8 cellular contexts compared by ENCODE assay signal in genomic region chr9:127919253-127919815, GRCh38. TPM values are rescaled to one million over a fixed set of nuclear protein-coding genes. Genes with fewer than 3 reads are reported as not detected.
A peak's percentile ranks its signal among the peaks of the same experiment; 100 is the strongest.
DNase-seq lines count a peak whose midpoint lies in the region; ATAC-seq, FAIRE-seq and TF ChIP-seq lines count a peak whose summit lies in the region.

No MANE protein-coding gene starts in this region.

- no peak overlapping the region for H3K4me3 ChIP-seq in K562
- no peak overlapping the region for H3K4me3 ChIP-seq in upper lobe of right lung

- peak; percentile 26; the same call in 2 of the 3 replicates for ATAC-seq in K562
- ATAC-seq in left lobe of liver: peak; percentile 13
- peak; percentile 74 for ATAC-seq in upper lobe of right lung
- no peak for ATAC-seq in HG03045 (IDR thresholded peaks at IDR 0.05; ENCODE audit: unreplicated experiment)

- H3K27ac ChIP-seq in K562 (ENCODE audit: extremely low read depth, low read depth, low read length) (peak overlapping the region; percentile 57; the same call in 2 of the 3 replicates), upper lobe of right lung (peak overlapping the region; percentile 47)

- POLR2A ChIA-PET in K562 (lab: Yijun Ruan, JAX): interaction anchor here (0.6 to 1.4 kb wide), 4 partner anchors 9 to 139 kb away, joined by 3 to 5 read pairs (median 4); partner anchors contain the start of gene PIP5KL1

- H3K4me3 Mint-ChIP-seq in IgD-negative memory B cell: peak overlapping the region in 1 of 4 donors; percentile 77

- peaks cover 20 to 31% (median 24%) of the 10 kb centered on the region in 3 donors for H3K4me1 Mint-ChIP-seq in IgD-negative memory B cell

- peak overlapping the region; percentile 24 to 65; a peak in 1 of 4 replicates for H3K9ac ChIP-seq in K562 (ENCODE audit: insufficient read depth in 1 of 2, low read depth in 2 of 2, low read length in 2 of 2)

- no peak for TF ChIP-seq CTCF in K562 (IDR thresholded peaks at IDR 0.05 in 2 of 3, conservative IDR thresholded peaks at IDR 0.05 in 1 of 3; ENCODE audit: insufficient read depth in 2 of 3, low read depth in 1 of 3, low read length in 3 of 3)
- TF ChIP-seq CTCF in upper lobe of right lung (IDR thresholded peaks at IDR 0.05): no peak

- no peak for TF ChIP-seq RAD21 in K562 (CRISPR knock-in tag; conservative IDR thresholded peaks at IDR 0.05 in 1 of 2, IDR thresholded peaks at IDR 0.05 in 1 of 2)

- H4K20me1 ChIP-seq in K562 (replicated peaks; ENCODE audit: control insufficient read depth, insufficient read depth, low read length): no peaks in the 10 kb centered on the region

- FAIRE-seq in K562 (lab: Jason Lieb, UNC): peak; percentile 96

- no TSS peak for BruUV-seq in K562 (replicated peaks; lab: Mats Ljungman, UMichigan)

- no peak for TF ChIP-seq POLR2A in K562 (conservative IDR thresholded peaks at IDR 0.05)

- H3K27me3 Mint-ChIP-seq in IgD-negative memory B cell: no peaks in the 10 kb centered on the region

- CTCF ChIA-PET in K562 (lab: Yijun Ruan, JAX; ENCODE audit: low intra/inter-chr PET ratio): interaction anchor here (4.3 kb wide), 1 partner anchor 184 kb away, joined by 34 read pairs; the partner anchor contains the start of gene TOR2A

- TF ChIP-seq EP300 in K562 (IDR thresholded peaks at IDR 0.05; ENCODE audit: low read length): no peak

- peak overlapping the region; percentile 92 for H2AFZ ChIP-seq in K562 (ENCODE audit: low read depth, low read length)

- no peaks in the 10 kb centered on the region for H3K9me1 ChIP-seq in K562 (ENCODE audit: control insufficient read depth, insufficient read depth, low read length)

- H3K4me2 ChIP-seq in K562 (ENCODE audit: insufficient read depth, low read length): peak overlapping the region; percentile 47; the same call in 1 of the 2 replicates

- H3K36me3 ChIP-seq in K562 (ENCODE audit: control insufficient read depth, insufficient read depth, low read length) (peaks cover 8% of the 10 kb centered on the region; the same call in 1 of the 3 replicates), upper lobe of right lung (no peaks in the 10 kb centered on the region)

- WGBS in K562 (ENCODE audit: insufficient coverage, low coverage, missing lambda C conversion rate): 12% methylated on average over 8 of the region's 8 CpGs

- H3K27me3 ChIP-seq in K562 (ENCODE audit: control insufficient read depth in 2 of 2, insufficient read depth in 2 of 2, low read length in 2 of 2) (no peaks in the 10 kb centered on the region), upper lobe of right lung (no peaks in the 10 kb centered on the region)

- H3K9me3 ChIP-seq in K562 (replicated peaks; ENCODE audit: control insufficient read depth, insufficient read depth, low read depth, low read length) (no peaks in the 10 kb centered on the region), upper lobe of right lung (no peaks in the 10 kb centered on the region)

- DNase-seq in AG08395 (ENCODE audit: low spot score): peak; percentile 94
- peak; percentile 51 to 84 (median 62) for DNase-seq in K562 (ENCODE audit: extremely low read depth in 1 of 4, low spot score in 3 of 4)
- peak; percentile 69 for DNase-seq in left lobe of liver (ENCODE audit: low spot score)
- peak; percentile 92 for DNase-seq in upper lobe of right lung
- no peak for DNase-seq in SHP77 (lab: John Stamatoyannopoulos, UW)
- no peak for DNase-seq in DMS114 treated with DMSO at 0.1 percent for 48 hours (lab: John Stamatoyannopoulos, UW; ENCODE audit: unreplicated experiment)

- peaks cover 0 to 2% (median 0%) of the 10 kb centered on the region in 3 donors for H3K9me3 Mint-ChIP-seq in IgD-negative memory B cell

- H3K27ac Mint-ChIP-seq in IgD-negative memory B cell: peak overlapping the region; percentile 96 to 99 (median 97)

- H3K36me3 Mint-ChIP-seq in IgD-negative memory B cell: peaks cover 2% of the 10 kb centered on the region

- H3K4me1 ChIP-seq in K562 (replicated peaks in 1 of 2; ENCODE audit: control insufficient read depth in 2 of 2, insufficient read depth in 2 of 2, low read length in 2 of 2) (peaks cover 38 to 56% of the 10 kb centered on the region in 2 experiments), upper lobe of right lung (peaks cover 57% of the 10 kb centered on the region)

- H3K79me2 ChIP-seq in K562 (ENCODE audit: control insufficient read depth, insufficient read depth, low read length): peaks cover 17% of the 10 kb centered on the region

- in situ Hi-C loops in K562 (cut with MboI): loop anchor here (5.0 to 25.0 kb wide), 3 partner anchors 182 to 982 kb away; partner anchors contain the start of gene TOR2A

- intact Hi-C loops in K562 (cut with micrococcal nuclease) (loop anchor here (5.0 to 10.0 kb wide), 2 partner anchors 52 to 415 kb away; no protein-coding TSS in a partner anchor), upper lobe of right lung (cut with DNase I) (no loop called here)

RNA-seq across cellular contexts. Expression of gene ST6GALNAC4, which starts 2.5 kb away (rescaled TPM):
- polyA plus RNA-seq in IgD-negative memory B cell (32.5 TPM), K562 (2011; rRNA removed) (14.0 and 19.4 TPM in 2 replicates), K562 (2014; fragmentation: Illumina TruSeq; extraction: Trizol) (15.4 and 34.0 TPM in 2 replicates), K562 (2014; fragmentation: Nextera tagmentation; extraction: Ambion mirVana) (1 to 10 TPM; 2.6 to 3.4 TPM), K562 (2014; rRNA removed) (26.0 and 42.6 TPM in 2 replicates)
- total RNA-seq in K562 (2011; cell fraction: chromatin; rRNA removed; ENCODE audit: low replicate concordance): 24.9 and 89.8 TPM in 2 replicates
- 90.4 and 100 TPM in 2 replicates for total RNA-seq in K562 (2011; cell fraction: nucleolus; rRNA removed)
- total RNA-seq in K562 (2011; cell fraction: nucleoplasm; rRNA removed): 52.6 and 55.0 TPM in 2 replicates
- total RNA-seq in K562 (2014; rRNA removed) (25.5 and 47.2 TPM in 2 replicates), K562 (2014; rRNA removed; fragmentation: Illumina TruSeq; extraction: Trizol) (2.8 and 6.6 TPM in 2 replicates), K562 (2015; rRNA removed; fragmentation: Illumina TruSeq; extraction: Trizol) (17.2 and 19.0 TPM in 2 replicates), K562 (2021) (43.1 and 47.1 TPM in 2 replicates), left lobe of liver (5.9 TPM), upper lobe of right lung (58.8 TPM)
- 30.0 and 73.0 TPM in 2 replicates for polyA plus RNA-seq in K562 (2011; cell fraction: cytosol; rRNA removed)
- 34.4 and 63.8 TPM in 2 replicates for polyA plus RNA-seq in K562 (2011; cell fraction: nucleus; rRNA removed)
- polyA plus RNA-seq in K562 (2012): 26.5 and 52.2 TPM in 2 replicates
- polyA minus RNA-seq in K562 (2011; rRNA and poly(A)+ RNA removed): 7.5 and 10.6 TPM in 2 replicates
- 30.9 and 50.2 TPM in 2 replicates for polyA minus RNA-seq in K562 (2011; cell fraction: cytosol; rRNA and poly(A)+ RNA removed)
- 24.7 and 25.8 TPM in 2 replicates for polyA minus RNA-seq in K562 (2011; cell fraction: nucleus; rRNA and poly(A)+ RNA removed)

RNA-seq across cellular contexts. Expression of gene PIP5KL1, which starts 11.2 kb away (rescaled TPM):
- 1.1 TPM for polyA plus RNA-seq in IgD-negative memory B cell
- total RNA-seq in K562 (2011; cell fraction: chromatin; rRNA removed; ENCODE audit: low replicate concordance): 4.2 and 9.4 TPM in 2 replicates
- total RNA-seq in K562 (2011; cell fraction: nucleolus; rRNA removed): 7.7 and 10.1 TPM in 2 replicates
- total RNA-seq in K562 (2011; cell fraction: nucleoplasm; rRNA removed): 4.3 and 4.5 TPM in 2 replicates
- 2.5 and 3.1 TPM in 2 replicates for total RNA-seq in K562 (2014; rRNA removed)
- total RNA-seq in K562 (2014; rRNA removed; fragmentation: Illumina TruSeq; extraction: Trizol): 0.80 and 1.2 TPM in 2 replicates
- total RNA-seq in K562 (2015; rRNA removed; fragmentation: Illumina TruSeq; extraction: Trizol): 0.58 and 1.3 TPM in 2 replicates
- 3.0 and 3.7 TPM in 2 replicates for total RNA-seq in K562 (2021)
- 1.2 and 1.6 TPM in 2 replicates for polyA plus RNA-seq in K562 (2011; rRNA removed)
- 1.8 and 2.2 TPM in 2 replicates for polyA plus RNA-seq in K562 (2011; cell fraction: cytosol; rRNA removed)
- 12.7 and 14.3 TPM in 2 replicates for polyA plus RNA-seq in K562 (2011; cell fraction: nucleus; rRNA removed)
- polyA plus RNA-seq in K562 (2012): 1.7 and 5.0 TPM in 2 replicates
- polyA plus RNA-seq in K562 (2014; fragmentation: Illumina TruSeq; extraction: Trizol): 0.82 and 1.2 TPM in 2 replicates
- polyA plus RNA-seq in K562 (2014; fragmentation: Nextera tagmentation; extraction: Ambion mirVana): under 1 TPM; 0.18 to 0.41 TPM
- 4.3 and 4.8 TPM in 2 replicates for polyA plus RNA-seq in K562 (2014; rRNA removed)
- polyA minus RNA-seq in K562 (2011; rRNA and poly(A)+ RNA removed): 0.75 TPM in 1 of 2 replicates, not detected in the other
- 3.0 TPM in 1 of 2 replicates, not detected in the other for polyA minus RNA-seq in K562 (2011; cell fraction: cytosol; rRNA and poly(A)+ RNA removed)
- 2.6 TPM in 2 replicates for polyA minus RNA-seq in K562 (2011; cell fraction: nucleus; rRNA and poly(A)+ RNA removed)
- 0.40 TPM for total RNA-seq in left lobe of liver
- 3.5 TPM for total RNA-seq in upper lobe of right lung

RNA-seq across cellular contexts. Expression of gene DPM2, which starts 18.3 kb away (rescaled TPM):
- polyA plus RNA-seq in IgD-negative memory B cell (44.9 TPM), K562 (2011; rRNA removed) (93.8 and 101 TPM in 2 replicates), K562 (2014; fragmentation: Illumina TruSeq; extraction: Trizol) (126 and 142 TPM in 2 replicates), K562 (2014; fragmentation: Nextera tagmentation; extraction: Ambion mirVana) (10 to 100 TPM; 43.5 to 69.3 TPM), K562 (2014; rRNA removed) (104 and 107 TPM in 2 replicates)
- 99.6 and 215 TPM in 2 replicates for total RNA-seq in K562 (2011; cell fraction: chromatin; rRNA removed; ENCODE audit: low replicate concordance)
- total RNA-seq in K562 (2011; cell fraction: nucleolus; rRNA removed): 168 and 199 TPM in 2 replicates
- total RNA-seq in K562 (2011; cell fraction: nucleoplasm; rRNA removed): 195 and 215 TPM in 2 replicates
- total RNA-seq in K562 (2014; rRNA removed) (56.6 and 88.7 TPM in 2 replicates), K562 (2014; rRNA removed; fragmentation: Illumina TruSeq; extraction: Trizol) (48.1 and 53.8 TPM in 2 replicates), K562 (2015; rRNA removed; fragmentation: Illumina TruSeq; extraction: Trizol) (71.1 and 73.4 TPM in 2 replicates), K562 (2021) (95.3 and 102 TPM in 2 replicates), left lobe of liver (12.4 TPM), upper lobe of right lung (37.1 TPM)
- polyA plus RNA-seq in K562 (2011; cell fraction: cytosol; rRNA removed): 131 and 200 TPM in 2 replicates
- polyA plus RNA-seq in K562 (2011; cell fraction: nucleus; rRNA removed): 142 and 205 TPM in 2 replicates
- polyA plus RNA-seq in K562 (2012): 83.9 and 86.2 TPM in 2 replicates
- 54.4 and 75.4 TPM in 2 replicates for polyA minus RNA-seq in K562 (2011; rRNA and poly(A)+ RNA removed)
- 56.3 and 59.9 TPM in 2 replicates for polyA minus RNA-seq in K562 (2011; cell fraction: cytosol; rRNA and poly(A)+ RNA removed)
- 64.1 and 85.1 TPM in 2 replicates for polyA minus RNA-seq in K562 (2011; cell fraction: nucleus; rRNA and poly(A)+ RNA removed)

RNA-seq across cellular contexts. Expression of gene ST6GALNAC6, which starts 19.9 kb away (rescaled TPM):
- polyA plus RNA-seq in IgD-negative memory B cell (38.9 TPM), K562 (2011; rRNA removed) (23.0 and 23.7 TPM in 2 replicates), K562 (2014; fragmentation: Illumina TruSeq; extraction: Trizol) (14.5 and 15.6 TPM in 2 replicates), K562 (2014; fragmentation: Nextera tagmentation; extraction: Ambion mirVana) (under 1 TPM; 0.13 to 0.20 TPM), K562 (2014; rRNA removed) (16.4 and 19.0 TPM in 2 replicates)
- total RNA-seq in K562 (2011; cell fraction: chromatin; rRNA removed; ENCODE audit: low replicate concordance): 18.9 and 41.8 TPM in 2 replicates
- total RNA-seq in K562 (2011; cell fraction: nucleolus; rRNA removed): 25.3 and 31.9 TPM in 2 replicates
- 19.5 and 22.4 TPM in 2 replicates for total RNA-seq in K562 (2011; cell fraction: nucleoplasm; rRNA removed)
- total RNA-seq in K562 (2014; rRNA removed) (13.0 and 16.0 TPM in 2 replicates), K562 (2014; rRNA removed; fragmentation: Illumina TruSeq; extraction: Trizol) (6.4 and 8.2 TPM in 2 replicates), K562 (2015; rRNA removed; fragmentation: Illumina TruSeq; extraction: Trizol) (16.8 and 17.0 TPM in 2 replicates), K562 (2021) (17.3 and 18.7 TPM in 2 replicates), left lobe of liver (35.2 TPM), upper lobe of right lung (94.7 TPM)
- polyA plus RNA-seq in K562 (2011; cell fraction: cytosol; rRNA removed): 30.5 and 46.9 TPM in 2 replicates
- 51.3 and 78.0 TPM in 2 replicates for polyA plus RNA-seq in K562 (2011; cell fraction: nucleus; rRNA removed)
- 13.2 and 13.7 TPM in 2 replicates for polyA plus RNA-seq in K562 (2012)
- 5.5 and 6.3 TPM in 2 replicates for polyA minus RNA-seq in K562 (2011; rRNA and poly(A)+ RNA removed)
- 3.5 and 5.2 TPM in 2 replicates for polyA minus RNA-seq in K562 (2011; cell fraction: cytosol; rRNA and poly(A)+ RNA removed)
- 10.4 and 11.2 TPM in 2 replicates for polyA minus RNA-seq in K562 (2011; cell fraction: nucleus; rRNA and poly(A)+ RNA removed)

RNA-seq across cellular contexts. Expression of gene AK1, which starts 41.9 kb away (rescaled TPM):
- 0.10 TPM for polyA plus RNA-seq in IgD-negative memory B cell
- total RNA-seq in K562 (2011; cell fraction: chromatin; rRNA removed; ENCODE audit: low replicate concordance): 1.9 and 7.3 TPM in 2 replicates
- total RNA-seq in K562 (2011; cell fraction: nucleolus; rRNA removed): 7.1 and 11.2 TPM in 2 replicates
- total RNA-seq in K562 (2011; cell fraction: nucleoplasm; rRNA removed): 3.7 and 5.5 TPM in 2 replicates
- 33.2 and 56.5 TPM in 2 replicates for total RNA-seq in K562 (2014; rRNA removed)
- 15.1 and 22.6 TPM in 2 replicates for total RNA-seq in K562 (2014; rRNA removed; fragmentation: Illumina TruSeq; extraction: Trizol)
- total RNA-seq in K562 (2015; rRNA removed; fragmentation: Illumina TruSeq; extraction: Trizol): 38.7 and 39.0 TPM in 2 replicates
- total RNA-seq in K562 (2021): 67.6 and 71.8 TPM in 2 replicates
- 37.2 and 44.6 TPM in 2 replicates for polyA plus RNA-seq in K562 (2011; rRNA removed)
- polyA plus RNA-seq in K562 (2011; cell fraction: cytosol; rRNA removed): 48.4 and 109 TPM in 2 replicates
- 29.2 and 57.2 TPM in 2 replicates for polyA plus RNA-seq in K562 (2011; cell fraction: nucleus; rRNA removed)
- polyA plus RNA-seq in K562 (2012): 69.4 and 83.0 TPM in 2 replicates
- polyA plus RNA-seq in K562 (2014; fragmentation: Illumina TruSeq; extraction: Trizol): 68.8 and 76.7 TPM in 2 replicates
- 10 to 100 TPM; 10.1 to 38.9 TPM for polyA plus RNA-seq in K562 (2014; fragmentation: Nextera tagmentation; extraction: Ambion mirVana)
- polyA plus RNA-seq in K562 (2014; rRNA removed): 58.1 and 73.2 TPM in 2 replicates
- polyA minus RNA-seq in K562 (2011; rRNA and poly(A)+ RNA removed): 10.3 and 14.5 TPM in 2 replicates
- 11.4 and 13.5 TPM in 2 replicates for polyA minus RNA-seq in K562 (2011; cell fraction: cytosol; rRNA and poly(A)+ RNA removed)
- polyA minus RNA-seq in K562 (2011; cell fraction: nucleus; rRNA and poly(A)+ RNA removed): 1.2 and 2.1 TPM in 2 replicates
- 42.6 TPM for total RNA-seq in left lobe of liver
- total RNA-seq in upper lobe of right lung: 158 TPM

Comparison
In these comparisons a context has a peak if more than half of its experiments do, and no peak if none do; other contexts are left out.
1. DNase-seq: peak in AG08395 (single experiment), K562 (4 of 4), left lobe of liver (single experiment) and upper lobe of right lung (single experiment); none in SHP77 (0 of 2) and DMS114 treated with DMSO at 0.1 percent for 48 hours (single experiment).